Comparison of ENCODE assay signal across 8 cellular contexts in the genomic region with DNA sequence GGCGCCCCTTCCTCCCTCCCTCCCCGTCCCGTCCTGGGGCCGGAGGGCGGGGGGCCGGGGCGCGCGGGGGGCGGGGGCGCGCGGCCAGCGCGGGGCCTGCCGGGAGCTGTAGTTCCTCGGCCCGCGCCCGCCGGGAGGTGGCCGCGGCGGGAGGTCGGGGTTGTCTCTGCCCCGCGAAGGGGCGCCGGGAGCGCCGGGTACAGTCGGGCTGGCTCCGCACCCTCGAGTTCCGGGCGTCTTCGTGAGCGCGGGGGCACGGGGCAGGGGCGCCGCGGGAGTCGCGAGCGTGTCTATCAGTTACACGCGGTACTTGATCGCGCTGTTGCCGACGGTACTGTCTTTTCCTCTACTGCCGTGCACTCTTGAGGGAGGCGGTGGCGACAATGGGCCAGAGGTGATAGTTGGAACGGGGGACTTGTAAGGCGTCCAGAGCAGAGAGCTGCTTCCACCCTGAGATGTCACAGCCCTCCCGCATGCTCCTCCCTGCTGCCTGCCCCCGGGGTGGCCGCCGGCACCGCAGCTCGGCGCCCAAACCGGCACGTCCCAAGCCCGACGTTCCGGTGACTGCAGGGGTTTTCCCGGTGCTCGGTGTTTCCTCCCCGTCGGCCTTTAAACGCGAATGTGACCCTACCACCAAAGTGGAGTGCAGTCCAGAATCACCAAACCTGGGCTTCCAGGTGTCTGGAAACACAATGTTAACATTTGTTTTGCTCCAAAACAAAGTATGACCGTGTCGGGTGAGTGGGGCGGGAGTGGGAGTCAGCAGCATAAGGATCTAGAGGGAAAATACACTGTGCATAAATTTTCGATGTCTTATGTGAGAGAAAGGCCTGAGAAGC. TPM values are rescaled to one million over a fixed set of nuclear protein-coding genes. Genes with fewer than 3 reads are reported as not detected.
DNase-seq lines count a peak whose midpoint lies in the region; ATAC-seq and TF ChIP-seq lines count a peak whose summit lies in the region.

A gene (minus strand): TSS at position 48 of the 839 bp plus-strand sequence. CDS start 8,309 bp downstream, outside the sequence.

- H3K23ac ChIP-seq in IMR-90 (ENCODE audit: low read depth, low read length), result peak within 1 kb of the TSS; percentile 97

- H2AFZ ChIP-seq in IMR-90 (replicated peaks; ENCODE audit: low read length, poor library complexity), result peak within 1 kb of the TSS; percentile 99

- DNase-seq in EL, result peak; percentile 75
- peak; percentile 39 for DNase-seq in IMR-90
- DNase-seq in T follicular helper cell (ENCODE audit: low read depth), result peak; percentile 16
- DNase-seq in amniotic stem cell (lab: John Stamatoyannopoulos, UW), result peak; percentile 38
- no peak for DNase-seq in left ventricle myocardium superior
- peak; percentile 51 to 77 for DNase-seq in psoas muscle
- no peak for DNase-seq in putamen (ENCODE audit: low spot score)

- TF ChIP-seq CTCF in IMR-90 (conservative IDR thresholded peaks at IDR 0.05; ENCODE audit: low read depth, low read length), result no peak
- no peak for TF ChIP-seq CTCF in psoas muscle (IDR thresholded peaks at IDR 0.05)

- H3K79me1 ChIP-seq in IMR-90 (ENCODE audit: low read depth in 1 of 2, low read length in 2 of 2), result peaks cover 14 to 41% of the 10 kb centered on the region in 2 experiments

- peak within 1 kb of the TSS; percentile 92 for H2AK9ac ChIP-seq in IMR-90 (replicated peaks; ENCODE audit: low read depth, low read length, poor library complexity)

- H3K14ac ChIP-seq in IMR-90 (replicated peaks; ENCODE audit: low read depth, low read length), result peak within 1 kb of the TSS; percentile 95

- CTCF ChIA-PET in IMR-90 (lab: Yijun Ruan, JAX), result no interaction called here

- dilution Hi-C loops in IMR-90 (cut with HindIII; ENCODE audit: low sequenced_read_pairs, unreplicated experiment), result no loop called here

- peak within 1 kb of the TSS; percentile 33 for H3K56ac ChIP-seq in IMR-90 (ENCODE audit: extremely low read depth, insufficient read depth, low read length)

- H3K4me2 ChIP-seq in IMR-90 (ENCODE audit: low read depth, low read length), result peak within 1 kb of the TSS; percentile 85

- peak within 1 kb of the TSS; percentile 65 for H4K5ac ChIP-seq in IMR-90 (ENCODE audit: low read depth, low read length)

- H4K8ac ChIP-seq in IMR-90 (ENCODE audit: low read depth in 2 of 2, low read length in 2 of 2), result peak within 1 kb of the TSS; percentile 44 to 81

- H3K9me1 ChIP-seq in IMR-90 (ENCODE audit: insufficient read depth, low read length), result no peaks in the 10 kb centered on the region

- H2BK20ac ChIP-seq in IMR-90 (ENCODE audit: low read depth, low read length), result peak within 1 kb of the TSS; percentile 63; the same call in 1 of the 2 replicates

- BruUV-seq in IMR-90 (replicated peaks; lab: Mats Ljungman, UMichigan), result no TSS peak

- H3K36me3 ChIP-seq in IMR-90 (ENCODE audit: control insufficient read depth, insufficient read depth, low read length), result no peaks in the 10 kb centered on the region
- no peaks in the 10 kb centered on the region for H3K36me3 ChIP-seq in psoas muscle (ENCODE audit: insufficient read depth in 1 of 2, low read depth in 1 of 2)

- 1% methylated on average over 45 of the region's 79 CpGs; no CpG with 5 or more reads in 1 of the 2 experiments for WGBS in IMR-90 (ENCODE audit: extremely low coverage in 2 of 2, insufficient read length in 1 of 2), 2 experiments
- 2 to 4% (median 3%) methylated on average over 37 to 79 of the region's 79 CpGs for WGBS in psoas muscle, 3 donors

- peak within 1 kb of the TSS; percentile 76 for H3K4ac ChIP-seq in IMR-90 (ENCODE audit: low read depth, low read length)

- TF ChIP-seq POLR2A in IMR-90 (IDR thresholded peaks at IDR 0.05; ENCODE audit: low read depth, low read length), result no peak

- H2BK120ac ChIP-seq in IMR-90 (ENCODE audit: low read depth, low read length), result peak within 1 kb of the TSS; percentile 76

- H3K18ac ChIP-seq in IMR-90 (ENCODE audit: low read depth, low read length), result peak within 1 kb of the TSS; percentile 48

- in situ Hi-C loops in IMR-90 (cut with MboI; ENCODE audit: low sequenced_read_pairs), result no loop called here

- H3K4me3 ChIP-seq in IMR-90 (ENCODE audit: insufficient read depth, low read depth, low read length) (peak within 1 kb of the TSS; percentile 75), psoas muscle (peak within 1 kb of the TSS; percentile 94)

- H4K20me1 ChIP-seq in IMR-90 (ENCODE audit: insufficient read depth, low read length), result peaks cover 13% of the 10 kb centered on the region; the same call in 1 of the 2 replicates

- H3K4me1 ChIP-seq in IMR-90 (ENCODE audit: control insufficient read depth, insufficient read depth, low read length), result peaks cover 4% of the 10 kb centered on the region
- peaks cover 20% of the 10 kb centered on the region for H3K4me1 ChIP-seq in psoas muscle

- H3K27ac ChIP-seq in IMR-90 (ENCODE audit: insufficient read depth, low read length) (peak within 1 kb of the TSS; percentile 71), psoas muscle (peak within 1 kb of the TSS; percentile 94)

- H3K27me3 ChIP-seq in IMR-90 (ENCODE audit: control insufficient read depth, insufficient read depth, low read length) (no peaks in the 10 kb centered on the region), psoas muscle (ENCODE audit: insufficient read depth in 3 of 3, low read length in 2 of 3) (no peaks in the 10 kb centered on the region)

- peak within 1 kb of the TSS; percentile 18; the same call in 1 of the 3 replicates for H2BK15ac ChIP-seq in IMR-90 (ENCODE audit: low read depth, low read length)

- no peaks in the 10 kb centered on the region for H3K9me3 ChIP-seq in IMR-90 (ENCODE audit: control insufficient read depth, insufficient read depth, low read length)
- no peaks in the 10 kb centered on the region for H3K9me3 ChIP-seq in psoas muscle

- intact Hi-C loops in IMR-90 (cut with micrococcal nuclease), result loop anchor here (5.0 to 10.0 kb wide), 2 partner anchors 38 to 160 kb away; no protein-coding TSS in a partner anchor
- intact Hi-C loops in left ventricle myocardium superior (cut with micrococcal nuclease), result no loop called here
- intact Hi-C loops in psoas muscle (cut with DNase I), result loop anchor here in 1 of 2 donors (5.0 kb wide), 1 partner anchor 37 kb away; no protein-coding TSS in a partner anchor

- H3K9ac ChIP-seq in IMR-90 (ENCODE audit: low read depth, low read length), result peak within 1 kb of the TSS; percentile 84

- peak within 1 kb of the TSS; percentile 80 for H2AK5ac ChIP-seq in IMR-90 (ENCODE audit: low read depth, low read length)

- POLR2A ChIA-PET in IMR-90 (lab: Charles Lee; ENCODE audit: unreplicated experiment), result no interaction called here

- TF ChIP-seq RAD21 in IMR-90 (IDR thresholded peaks at IDR 0.05; ENCODE audit: low read length), result no peak

- H2BK5ac ChIP-seq in IMR-90 (ENCODE audit: low read depth, low read length, poor library complexity, severe bottlenecking), result peak within 1 kb of the TSS; percentile 53

- ATAC-seq in GM21529 (IDR thresholded peaks at IDR 0.05; ENCODE audit: unreplicated experiment) (peak; percentile 68), IMR-90 (ENCODE audit: low read depth) (peak; percentile 89), left ventricle myocardium superior (peak; percentile 94), psoas muscle (peak; percentile 87 to 91 (median 88))

- H4K91ac ChIP-seq in IMR-90 (ENCODE audit: insufficient read depth, low read depth, low read length), result peak within 1 kb of the TSS; percentile 55

TF ChIP-seq in IMR-90, 13 proteins besides CTCF, POLR2A, EP300 and RAD21:
- TF ChIP-seq NFE2L2 (IDR thresholded peaks at IDR 0.05; ENCODE audit: low read depth, low read length), result no peak
- TF ChIP-seq MXI1 (IDR thresholded peaks at IDR 0.05; ENCODE audit: borderline replicate concordance, low read depth, low read length), result peak; percentile 41; the same call in 1 of the 2 replicates
- peak; percentile 88; the same call in 1 of the 2 replicates for TF ChIP-seq MAZ (IDR thresholded peaks at IDR 0.05; ENCODE audit: borderline replicate concordance, low read depth, low read length)
- TF ChIP-seq SMC3 (IDR thresholded peaks at IDR 0.05; ENCODE audit: low read depth, low read length), result no peak
TF ChIP-seq in IMR-90: peak in this region for 2.

RNA-seq across cellular contexts. Expression of the gene that starts here (rescaled TPM):
- total RNA-seq in IMR-90 (2012; rRNA removed) (46.4 and 47.5 TPM in 2 replicates), left ventricle myocardium superior (12.8 TPM), psoas muscle (10 to 100 TPM; 17.1 to 21.4 (median 18.8) TPM)
- polyA plus RNA-seq in IMR-90 (2012; rRNA removed) (14.3 and 15.8 TPM in 2 replicates), psoas muscle (1 to 10 TPM; 5.5 to 7.1 (median 6.2) TPM)
- polyA plus RNA-seq in IMR-90 (2012; cell fraction: cytosol; rRNA removed), result 3.6 and 8.1 TPM in 2 replicates
- polyA plus RNA-seq in IMR-90 (2012; cell fraction: nucleus; rRNA removed; ENCODE audit: low replicate concordance), result 3.7 and 26.4 TPM in 2 replicates

Comparison
In these comparisons a context has a peak if more than half of its experiments do, and no peak if none do; other contexts are left out.
1. DNase-seq: peak in EL (single experiment), IMR-90 (single experiment), T follicular helper cell (single experiment), amniotic stem cell (single experiment) and psoas muscle (2 of 2); none in left ventricle myocardium superior (single experiment) and putamen (single experiment).
2. Peak in every context shown above with its lines, with median percentiles within 50 percentile points of each other: ATAC-seq.